Comparison of ENCODE assay signal across 12 cellular contexts in genomic region chr3:99902091-99902490, GRCh38.
DNase-seq lines count a peak whose midpoint lies in the region; TF ChIP-seq lines count a peak whose summit lies in the region.
"Had no signal": no experiment of that assay in that cellular context is flagged by ENCODE, and none has a peak within 500 bp of the region (broad histone marks: within the 10 kb centered on the region; RNA-seq: fewer than 3 reads in every experiment).

No MANE protein-coding gene starts in this region.

- no peak for TF ChIP-seq POLR2A in transverse colon (IDR thresholded peaks at IDR 0.05)

- H3K4me1 ChIP-seq in transverse colon = peaks cover 0 to 5% (median 2%) of the 10 kb centered on the region in 4 donors

- no peaks in the 10 kb centered on the region for H3K36me3 ChIP-seq in SK-N-MC (ENCODE audit: insufficient read depth, low read length)
- no peaks in the 10 kb centered on the region for H3K36me3 ChIP-seq in transverse colon

- intact Hi-C loops in transverse colon (cut with DNase I; ENCODE audit: low total_unique reads) = no loop called here

- no peak overlapping the region for H3K9ac ChIP-seq in SK-N-MC (ENCODE audit: insufficient read length)

- no peaks in the 10 kb centered on the region for H3K27me3 ChIP-seq in transverse colon
- H3K27me3 ChIP-seq: body of pancreas had no signal

- no peak for TF ChIP-seq CTCF in transverse colon (IDR thresholded peaks at IDR 0.05)

- no peaks in the 10 kb centered on the region for H3K9me3 ChIP-seq in SK-N-MC (ENCODE audit: low read depth, low read length)
- H3K9me3 ChIP-seq in transverse colon = no peaks in the 10 kb centered on the region
- H3K9me3 ChIP-seq: body of pancreas, mucosa of descending colon had no signal

- in situ Hi-C loops in transverse colon (cut with MboI; ENCODE audit: low pct_ligation_motif_present in 1 of 4, low pct_unique_long_range_greater_than_20kb in 1 of 4, low sequenced_read_pairs in 3 of 4) = no loop called here

- no peak for TF ChIP-seq EP300 in transverse colon (IDR thresholded peaks at IDR 0.05; ENCODE audit: low read depth)

- H3K4me3 ChIP-seq in SK-N-MC = no peak overlapping the region
- no peak overlapping the region for H3K4me3 ChIP-seq in transverse colon
- H3K4me3 ChIP-seq: body of pancreas, mucosa of descending colon had no signal

- peak overlapping the region; percentile 27; the same call in 1 of the 2 replicates for H3K27ac ChIP-seq in SK-N-MC
- peak overlapping the region in 3 of 4 donors; percentile 28 to 58 (median 47) for H3K27ac ChIP-seq in transverse colon
- H3K27ac ChIP-seq: 22Rv1 had no signal

- DNase-seq in NOMO-1 treated with DMSO at 0.1 percent for 48 hours (lab: John Stamatoyannopoulos, UW; ENCODE audit: unreplicated experiment) (peak; percentile 19), NOMO-1 treated with dmso at 0.1 percent for 144 hours (lab: John Stamatoyannopoulos, UW; ENCODE audit: unreplicated experiment) (no peak), SK-N-MC (ENCODE audit: low read depth, low spot score) (no peak), glomerular visceral epithelial cell (ENCODE audit: extremely low spot score) (peak; percentile 34), transverse colon (no peak), T-helper 9 cell (no peak), NCI-H2107 treated with DMSO at 0.1 percent for 48 hours (lab: John Stamatoyannopoulos, UW; ENCODE audit: unreplicated experiment) (no peak), GDM1 (lab: John Stamatoyannopoulos, UW) (no peak)
- DNase-seq: activated CD4-positive, CD25-positive, alpha-beta regulatory T cell treated with anti-CD3 and anti-CD28 coated beads, Interleukin-2, amount 50 U/mL, for 72 hours; body of pancreas; mucosa of descending colon had no signal

- 79 to 100% methylated on average over 1 of the region's 1 CpG for WGBS in transverse colon (ENCODE audit: low coverage in 1 of 2), 2 donors

Comparison
In these comparisons a context has a peak if more than half of its experiments do, and no peak if none do; other contexts are left out.
1. DNase-seq: peak in NOMO-1 treated with DMSO at 0.1 percent for 48 hours (single experiment) and glomerular visceral epithelial cell (single experiment); none in NOMO-1 treated with dmso at 0.1 percent for 144 hours (single experiment), SK-N-MC (single experiment), transverse colon (single experiment), T-helper 9 cell (single experiment), NCI-H2107 treated with DMSO at 0.1 percent for 48 hours (single experiment) and GDM1 (single experiment).